ENCODE assay signal across 18 cellular contexts in the genomic region with DNA sequence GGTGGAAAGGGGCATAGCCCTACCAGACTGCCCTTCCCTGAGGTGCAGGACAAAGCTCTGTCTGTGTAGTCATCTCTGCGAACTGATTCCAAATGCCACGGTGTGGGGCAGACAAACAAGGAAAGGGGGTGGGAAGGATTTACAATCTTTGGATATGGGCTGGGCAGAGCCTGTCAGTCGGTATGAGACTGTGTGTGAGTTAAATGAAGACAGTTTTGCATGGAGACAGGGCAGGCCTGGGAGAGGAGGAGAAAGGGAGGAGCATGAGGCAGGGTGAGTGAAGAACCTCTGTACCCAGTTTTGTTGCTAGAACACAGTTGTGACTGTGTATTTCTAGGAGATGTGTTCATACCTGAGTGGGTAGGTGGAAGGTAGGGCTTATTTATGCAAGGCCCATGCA. TPM values are rescaled to one million over a fixed set of nuclear protein-coding genes. Genes with fewer than 3 reads are reported as not detected.
DNase-seq lines count a peak whose midpoint lies in the region; ATAC-seq and TF ChIP-seq lines count a peak whose summit lies in the region.
"Had no signal": no experiment of that assay in that cellular context is flagged by ENCODE, and none has a peak within 500 bp of the region (broad histone marks: within the 10 kb centered on the region; RNA-seq: fewer than 3 reads in every experiment).

No MANE protein-coding gene starts in this region.

- CTCF ChIA-PET in CD8-positive, alpha-beta memory T cell (lab: Charles Lee): no interaction called here
- CTCF ChIA-PET in MCF 10A (lab: Yijun Ruan, JAX): interaction anchor here (1.6 kb wide), 1 partner anchor 96 kb away, joined by 4 read pairs; no protein-coding TSS in a partner anchor

- peaks cover 30 to 56% (median 51%) of the 10 kb centered on the region in 11 experiments for H3K27me3 ChIP-seq in BLaER1 treated with 17β-estradiol and CSF1 and Interleukin-3, amounts not matched to agents 10 nM and 100 nM
- H3K27me3 ChIP-seq in CD8-positive, alpha-beta memory T cell (ENCODE audit: insufficient read depth, low read length, poor library complexity, severe bottlenecking): no peaks in the 10 kb centered on the region
- H3K27me3 ChIP-seq: Peyer's patch had no signal

- no peak for TF ChIP-seq CTCF in MCF 10A (IDR thresholded peaks at IDR 0.05; ENCODE audit: unreplicated experiment)

- BruUV-seq in MCF 10A (replicated peaks; lab: Mats Ljungman, UMichigan): no TSS peak

- H3K9ac ChIP-seq in BLaER1 treated with 17β-estradiol and CSF1 and Interleukin-3, amounts not matched to agents 10 nM and 100 nM: no peak overlapping the region

- peak overlapping the region in 6 of 11 experiments; percentile 12 to 64 (median 30); a peak in 9 of 22 replicates for H3K27ac ChIP-seq in BLaER1 treated with 17β-estradiol and CSF1 and Interleukin-3, amounts not matched to agents 10 nM and 100 nM
- no peak overlapping the region for H3K27ac ChIP-seq in CD8-positive, alpha-beta memory T cell (ENCODE audit: low read depth, low read length)
- H3K27ac ChIP-seq: Peyer's patch had no signal

- H3K4me1 Mint-ChIP-seq in CD8-positive, alpha-beta memory T cell: peaks cover 43 to 68% (median 66%) of the 10 kb centered on the region in 3 donors
- peaks cover 37% of the 10 kb centered on the region for H3K4me1 Mint-ChIP-seq in activated T-helper 2 cell treated with anti-CD3 and anti-CD28 coated beads, Interferon-gamma antibody, Interleukin-2, Interleukin-4, amounts not matched to agents 10 μg/mL and 5 μg/mL and 100 μg/mL, durations not matched to agents 14 hours and 24 hours and 36 hours (ENCODE audit: low read depth)
- H3K4me1 Mint-ChIP-seq in MCF 10A (ENCODE audit: insufficient read depth, unreplicated experiment): peaks cover 14% of the 10 kb centered on the region
- H3K4me1 Mint-ChIP-seq: brain, nephron had no signal

- peaks cover 1 to 8% (median 1%) of the 10 kb centered on the region in 3 donors for H3K36me3 Mint-ChIP-seq in CD8-positive, alpha-beta memory T cell
- H3K36me3 Mint-ChIP-seq in activated T-helper 2 cell treated with anti-CD3 and anti-CD28 coated beads, Interferon-gamma antibody, Interleukin-2, Interleukin-4, amounts not matched to agents 10 μg/mL and 5 μg/mL and 100 μg/mL, durations not matched to agents 14 hours and 24 hours and 36 hours (ENCODE audit: low read depth): peaks cover 8% of the 10 kb centered on the region
- no peaks in the 10 kb centered on the region for H3K36me3 Mint-ChIP-seq in MCF 10A (ENCODE audit: insufficient read depth, unreplicated experiment)
- H3K36me3 Mint-ChIP-seq: brain, CD14-positive monocyte had no signal

- intact Hi-C loops in activated T-helper 2 cell treated with anti-CD3 and anti-CD28 coated beads, Interferon-gamma antibody, Interleukin-2, Interleukin-4, amounts not matched to agents 10 μg/mL and 5 μg/mL and 100 μg/mL, durations not matched to agents 14 hours and 24 hours and 36 hours (cut with micrococcal nuclease): no loop called here
- intact Hi-C loops in left colon (cut with DNase I, micrococcal nuclease): no loop called here
- intact Hi-C loops in MCF 10A (cut with micrococcal nuclease): no loop called here

- H3K9me3 ChIP-seq in BLaER1 treated with 17β-estradiol and CSF1 and Interleukin-3, amounts not matched to agents 10 nM and 100 nM (replicated peaks in 1 of 11): peaks cover 0 to 42% (median 4%) of the 10 kb centered on the region in 11 experiments; a peak in 9 of 22 replicates
- H3K9me3 ChIP-seq in CD8-positive, alpha-beta memory T cell (ENCODE audit: low read length): no peaks in the 10 kb centered on the region
- H3K9me3 ChIP-seq: Peyer's patch had no signal

- H3K27me3 Mint-ChIP-seq in CD8-positive, alpha-beta memory T cell: peaks cover 0 to 5% of the 10 kb centered on the region in 2 donors
- no peaks in the 10 kb centered on the region for H3K27me3 Mint-ChIP-seq in activated T-helper 2 cell treated with anti-CD3 and anti-CD28 coated beads, Interferon-gamma antibody, Interleukin-2, Interleukin-4, amounts not matched to agents 10 μg/mL and 5 μg/mL and 100 μg/mL, durations not matched to agents 14 hours and 24 hours and 36 hours (ENCODE audit: low read depth)
- H3K27me3 Mint-ChIP-seq in MCF 10A (ENCODE audit: insufficient read depth, unreplicated experiment): no peaks in the 10 kb centered on the region

- no peak for DNase-seq in CD8-positive, alpha-beta memory T cell
- no peak for DNase-seq in activated T-helper 2 cell treated with anti-CD3 and anti-CD28 coated beads, Interferon-gamma antibody, Interleukin-2, Interleukin-4, amounts not matched to agents 10 μg/mL and 5 μg/mL and 100 μg/mL, durations not matched to agents 14 hours and 24 hours and 36 hours (ENCODE audit: low spot score)
- DNase-seq in left colon (no peak), NCI-H1930 (lab: John Stamatoyannopoulos, UW) (no peak), MCF 10A (ENCODE audit: unreplicated experiment) (no peak)
- DNase-seq: activated T-cell treated with anti-CD3 and anti-CD28 coated beads, Interleukin-2, amount 50 U/mL, for 4 hours; effector memory CD4-positive, alpha-beta T cell; NCI-H2107; NCI-H510A treated with DMSO at 0.1 percent for 48 hours; Peyer's patch; stimulated activated CD8-positive, alpha-beta memory T cell treated with anti-CD3 and anti-CD28 coated beads, Interleukin-4, amount 100 ng/mL, for 48 hours; T-cell had no signal

- H3K4me3 ChIP-seq in BLaER1 treated with 17β-estradiol and CSF1 and Interleukin-3, amounts not matched to agents 10 nM and 100 nM: no peak overlapping the region
- H3K4me3 ChIP-seq in CD8-positive, alpha-beta memory T cell (ENCODE audit: low read length): no peak overlapping the region
- H3K4me3 ChIP-seq: Peyer's patch had no signal

- H3K4me1 ChIP-seq in BLaER1 treated with 17β-estradiol and CSF1 and Interleukin-3, amounts not matched to agents 10 nM and 100 nM: peaks cover 0 to 76% (median 14%) of the 10 kb centered on the region in 10 experiments; a peak in 14 of 20 replicates
- H3K4me1 ChIP-seq in CD8-positive, alpha-beta memory T cell (ENCODE audit: insufficient read depth, low read length): peaks cover 18% of the 10 kb centered on the region
- H3K4me1 ChIP-seq: Peyer's patch had no signal

- POLR2A ChIA-PET in CD8-positive, alpha-beta memory T cell (lab: Charles Lee): no interaction called here
- POLR2A ChIA-PET in MCF 10A (lab: Yijun Ruan, JAX): interaction anchor here (0.6 to 1.6 kb wide), 3 partner anchors 12 to 61 kb away, joined by 4 to 6 read pairs (median 4); no protein-coding TSS in a partner anchor

- no peaks in the 10 kb centered on the region for H4K20me1 ChIP-seq in BLaER1 treated with 17β-estradiol and CSF1 and Interleukin-3, amounts not matched to agents 10 nM and 100 nM

- H3K4me2 ChIP-seq in BLaER1 treated with 17β-estradiol and CSF1 and Interleukin-3, amounts not matched to agents 10 nM and 100 nM: peak overlapping the region in 4 of 11 experiments; percentile 7 to 60 (median 46); a peak in 6 of 22 replicates

- H3K27ac Mint-ChIP-seq in CD8-positive, alpha-beta memory T cell: peak overlapping the region in 7 of 8 donors; percentile 1 to 90 (median 7)
- H3K27ac Mint-ChIP-seq in activated T-helper 2 cell treated with anti-CD3 and anti-CD28 coated beads, Interferon-gamma antibody, Interleukin-2, Interleukin-4, amounts not matched to agents 10 μg/mL and 5 μg/mL and 100 μg/mL, durations not matched to agents 14 hours and 24 hours and 36 hours: peak overlapping the region; percentile 40
- H3K27ac Mint-ChIP-seq in MCF 10A (ENCODE audit: low read depth, unreplicated experiment): no peak overlapping the region
- H3K27ac Mint-ChIP-seq: brain, nephron had no signal

- H3K4me3 Mint-ChIP-seq in CD8-positive, alpha-beta memory T cell: peak overlapping the region in 3 of 7 donors; percentile 0 to 61 (median 8)
- no peak overlapping the region for H3K4me3 Mint-ChIP-seq in activated T-helper 2 cell treated with anti-CD3 and anti-CD28 coated beads, Interferon-gamma antibody, Interleukin-2, Interleukin-4, amounts not matched to agents 10 μg/mL and 5 μg/mL and 100 μg/mL, durations not matched to agents 14 hours and 24 hours and 36 hours (ENCODE audit: low read depth)
- no peak overlapping the region for H3K4me3 Mint-ChIP-seq in MCF 10A (ENCODE audit: unreplicated experiment)
- H3K4me3 Mint-ChIP-seq: activated T-cell treated with anti-CD3 and anti-CD28 coated beads, Interleukin-2, amount 50 U/mL, for 4 hours; brain; nephron had no signal

- no peaks in the 10 kb centered on the region for H3K36me3 ChIP-seq in BLaER1 treated with 17β-estradiol and CSF1 and Interleukin-3, amounts not matched to agents 10 nM and 100 nM
- no peaks in the 10 kb centered on the region for H3K36me3 ChIP-seq in CD8-positive, alpha-beta memory T cell (ENCODE audit: insufficient read depth, low read length)
- H3K36me3 ChIP-seq: Peyer's patch had no signal

- ATAC-seq in left colon: peak; percentile 57
- ATAC-seq in HG02973 (IDR thresholded peaks at IDR 0.05; ENCODE audit: unreplicated experiment): no peak
- ATAC-seq: sciatic nerve, T-cell had no signal

- H3K9me3 Mint-ChIP-seq in CD8-positive, alpha-beta memory T cell: no peaks in the 10 kb centered on the region
- H3K9me3 Mint-ChIP-seq in activated T-helper 2 cell treated with anti-CD3 and anti-CD28 coated beads, Interferon-gamma antibody, Interleukin-2, Interleukin-4, amounts not matched to agents 10 μg/mL and 5 μg/mL and 100 μg/mL, durations not matched to agents 14 hours and 24 hours and 36 hours: no peaks in the 10 kb centered on the region
- H3K9me3 Mint-ChIP-seq in MCF 10A (ENCODE audit: unreplicated experiment): peaks cover 17% of the 10 kb centered on the region
- H3K9me3 Mint-ChIP-seq: activated T-cell treated with anti-CD3 and anti-CD28 coated beads, Interleukin-2, amount 50 U/mL, for 4 hours had no signal

RNA-seq across cellular contexts. Expression of a gene that starts 59.4 kb away (rescaled TPM):
- total RNA-seq in CD8-positive, alpha-beta memory T cell: 100 to 1,000 TPM; 403 to 410 TPM
- polyA plus RNA-seq in CD8-positive, alpha-beta memory T cell: 760 TPM
- 473 and 476 TPM in 2 replicates for total RNA-seq in activated T-helper 2 cell treated with anti-CD3 and anti-CD28 coated beads, Interferon-gamma antibody, Interleukin-2, Interleukin-4, amounts not matched to agents 10 μg/mL and 5 μg/mL and 100 μg/mL, durations not matched to agents 14 hours and 24 hours and 36 hours
- total RNA-seq in left colon (10 to 100 TPM; 24.8 to 52.8 TPM), MCF 10A (2022) (224 and 278 TPM in 2 replicates)
